ENCODE assay signal across 23 cellular contexts in the genomic region with DNA sequence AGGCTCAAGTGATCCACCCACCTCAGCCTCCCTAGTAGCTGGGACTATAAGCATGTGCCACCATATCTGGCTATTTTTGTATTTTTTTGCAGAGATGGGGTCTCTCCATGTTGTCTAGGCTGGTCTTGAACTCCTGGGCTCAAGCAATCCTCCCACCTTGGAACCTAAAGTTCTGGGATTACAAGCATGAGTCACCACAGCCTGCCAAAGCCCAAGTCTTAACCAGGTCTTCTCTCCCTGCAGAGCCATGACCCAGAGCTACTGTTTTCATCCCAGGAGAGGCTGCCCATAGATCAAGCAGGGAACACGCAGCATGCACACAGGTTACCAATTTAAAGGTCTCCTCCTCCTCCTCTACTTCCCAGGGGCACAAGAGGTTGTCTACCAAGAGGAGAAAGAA. TPM values are rescaled to one million over a fixed set of nuclear protein-coding genes. Genes with fewer than 3 reads are reported as not detected.
A peak's percentile ranks its signal among the peaks of the same experiment; 100 is the strongest.
DNase-seq lines count a peak whose midpoint lies in the region; ATAC-seq and TF ChIP-seq lines count a peak whose summit lies in the region.
"Had no signal": no experiment of that assay in that cellular context is flagged by ENCODE, and none has a peak within 500 bp of the region (broad histone marks: within the 10 kb centered on the region; RNA-seq: fewer than 3 reads in every experiment).

No MANE protein-coding gene starts in this region.

- H3K27ac ChIP-seq in AG04450 (ENCODE audit: low read depth, low read length) (peak overlapping the region; percentile 73), endodermal cell (ENCODE audit: low read depth, low read length) (no peak overlapping the region), parathyroid adenoma (peak overlapping the region; percentile 34), body of pancreas (no peak overlapping the region), adrenal gland (no peak overlapping the region)
- H3K27ac ChIP-seq: cardiac muscle cell had no signal

- CTCF ChIA-PET in AG04450 (lab: Charles Lee): interaction anchor here (0.6 to 2.1 kb wide), 4 partner anchors 11 to 45 kb away, joined by 3 to 18 read pairs (median 4); no protein-coding TSS in a partner anchor

- H3K4me1 Mint-ChIP-seq in endodermal cell: peaks cover 29% of the 10 kb centered on the region

- H3K27ac Mint-ChIP-seq in endodermal cell: no peak overlapping the region
- H3K27ac Mint-ChIP-seq: activated naive CD8-positive, alpha-beta T cell treated with anti-CD3 and anti-CD28 coated beads, Interleukin-2, amount 10 ng/mL, durations not matched to agents 7 days and 5 days; CD8-positive, alpha-beta T cell; GM23338; stimulated activated memory B cell treated with anti-CD40 and anti-IgM and Interleukin-4, amounts not matched to agents 10 μg/mL and 1 μg/mL and 100 μg/mL, for 72 hours; T-helper 2 cell treated with Interferon-gamma antibody and Interleukin-4, amounts not matched to agents 5 μg/mL and 100 μg/mL, for 36 hours had no signal

- H3K9me3 ChIP-seq in AG04450 (ENCODE audit: control insufficient read depth, insufficient read depth, low read length) (no peaks in the 10 kb centered on the region), endodermal cell (ENCODE audit: control insufficient read depth, low read length) (no peaks in the 10 kb centered on the region), parathyroid adenoma (ENCODE audit: control insufficient read depth, low read length) (no peaks in the 10 kb centered on the region), body of pancreas (no peaks in the 10 kb centered on the region), adrenal gland (replicated peaks in 1 of 3) (no peaks in the 10 kb centered on the region)

- DNase-seq in AG04450 (ENCODE audit: low read depth, low spot score) (no peak), LHCN-M2 (ENCODE audit: low read depth) (peak; percentile 56), endodermal cell (peak; percentile 10), body of pancreas (no peak), adrenal gland (no peak), cerebellum (ENCODE audit: low spot score) (no peak)
- DNase-seq: activated naive CD8-positive, alpha-beta T cell treated with anti-CD3 and anti-CD28 coated beads, Interleukin-2, amount 10 ng/mL, durations not matched to agents 7 days and 5 days; CD8-positive, alpha-beta T cell; DND-41; immature natural killer cell; MM.1S; NCI-H2081; NCI-H524; SHP77 treated with DMSO at 0.1 percent for 48 hours; stimulated activated CD4-positive, alpha-beta T cell treated with anti-CD3 and anti-CD28 coated beads, Interleukin-15, amount 100 ng/mL, for 24 hours had no signal

- H3K4me2 ChIP-seq in parathyroid adenoma (ENCODE audit: low read length): no peak overlapping the region
- H3K4me2 ChIP-seq: GM23338 had no signal

- no peaks in the 10 kb centered on the region for H3K9me3 Mint-ChIP-seq in endodermal cell
- H3K9me3 Mint-ChIP-seq: activated naive CD8-positive, alpha-beta T cell treated with anti-CD3 and anti-CD28 coated beads, Interleukin-2, amount 10 ng/mL, durations not matched to agents 7 days and 5 days; CD8-positive, alpha-beta T cell; GM23338; immature natural killer cell; nephron; stimulated activated memory B cell treated with anti-CD40 and anti-IgM and Interleukin-4, amounts not matched to agents 10 μg/mL and 1 μg/mL and 100 μg/mL, for 72 hours; T-helper 2 cell treated with Interferon-gamma antibody and Interleukin-4, amounts not matched to agents 5 μg/mL and 100 μg/mL, for 36 hours had no signal

- H3K79me2 ChIP-seq in parathyroid adenoma: peaks cover 5% of the 10 kb centered on the region

- no peak overlapping the region for H3K4me3 Mint-ChIP-seq in endodermal cell
- H3K4me3 Mint-ChIP-seq: activated naive CD8-positive, alpha-beta T cell treated with anti-CD3 and anti-CD28 coated beads, Interleukin-2, amount 10 ng/mL, durations not matched to agents 7 days and 5 days; CD8-positive, alpha-beta T cell; GM23338; immature natural killer cell; stimulated activated memory B cell treated with anti-CD40 and anti-IgM and Interleukin-4, amounts not matched to agents 10 μg/mL and 1 μg/mL and 100 μg/mL, for 72 hours; T-helper 2 cell treated with Interferon-gamma antibody and Interleukin-4, amounts not matched to agents 5 μg/mL and 100 μg/mL, for 36 hours had no signal

- intact Hi-C loops in body of pancreas (cut with DNase I): loop anchor here (10.0 kb wide), 1 partner anchor 104 kb away; the partner anchor contains the start of genes PCDHGA10 and PCDHGB7
- intact Hi-C loops in adrenal gland (cut with DNase I): loop anchor here (5.0 kb wide), 1 partner anchor 41 kb away; the partner anchor contains the start of gene PCDHGC3 (in 2 of the 2)

- ATAC-seq in body of pancreas: no peak
- ATAC-seq in GM19351 (IDR thresholded peaks at IDR 0.05; ENCODE audit: unreplicated experiment): no peak
- ATAC-seq: CD8-positive, alpha-beta T cell; GM23338; stimulated activated memory B cell treated with anti-CD40 and anti-IgM and Interleukin-4, amounts not matched to agents 10 μg/mL and 1 μg/mL and 100 μg/mL, for 72 hours had no signal

- TF ChIP-seq CTCF in AG04450 (IDR thresholded peaks at IDR 0.05; ENCODE audit: low read depth, low read length) (no peak), endodermal cell (conservative IDR thresholded peaks at IDR 0.05) (no peak), parathyroid adenoma (IDR thresholded peaks at IDR 0.05) (no peak), body of pancreas (IDR thresholded peaks at IDR 0.05) (no peak), adrenal gland (IDR thresholded peaks at IDR 0.05) (no peak)

- TF ChIP-seq POLR2A in body of pancreas (IDR thresholded peaks at IDR 0.05): no peak
- no peak for TF ChIP-seq POLR2A in adrenal gland (IDR thresholded peaks at IDR 0.05)

- H3K9ac ChIP-seq in endodermal cell (ENCODE audit: extremely low read depth, low read length, poor library complexity, severe bottlenecking): no peak overlapping the region
- H3K9ac ChIP-seq in parathyroid adenoma: no peak overlapping the region

- H3K27me3 ChIP-seq in AG04450 (ENCODE audit: control insufficient read depth, insufficient read depth, low read length) (no peaks in the 10 kb centered on the region), endodermal cell (ENCODE audit: control insufficient read depth, insufficient read depth, low read length, poor library complexity, severe bottlenecking) (no peaks in the 10 kb centered on the region), parathyroid adenoma (ENCODE audit: control insufficient read depth, insufficient read depth, low read length) (no peaks in the 10 kb centered on the region), body of pancreas (no peaks in the 10 kb centered on the region), adrenal gland (no peaks in the 10 kb centered on the region)
- H3K27me3 ChIP-seq: cardiac muscle cell had no signal

- H3K4me1 ChIP-seq in endodermal cell (ENCODE audit: control insufficient read depth, insufficient read depth, low read length) (peaks cover 20% of the 10 kb centered on the region), parathyroid adenoma (peaks cover 51% of the 10 kb centered on the region), body of pancreas (peaks cover 18% of the 10 kb centered on the region), adrenal gland (replicated peaks in 1 of 2) (peaks cover 32 to 55% of the 10 kb centered on the region in 2 donors)

- 89 to 100% methylated on average over 1 of the region's 1 CpG for WGBS in endodermal cell (ENCODE audit: insufficient coverage in 1 of 2, insufficient read length in 1 of 2), 2 experiments
- 92 to 100% methylated on average over 1 of the region's 1 CpG for WGBS in body of pancreas, 2 donors
- 98 to 100% (median 100%) methylated on average over 1 of the region's 1 CpG for WGBS in adrenal gland, 4 donors

- H3K27me3 Mint-ChIP-seq in endodermal cell (ENCODE audit: insufficient read depth): peaks cover 2% of the 10 kb centered on the region
- H3K27me3 Mint-ChIP-seq: activated naive CD8-positive, alpha-beta T cell treated with anti-CD3 and anti-CD28 coated beads, Interleukin-2, amount 10 ng/mL, durations not matched to agents 7 days and 5 days; stimulated activated memory B cell treated with anti-CD40 and anti-IgM and Interleukin-4, amounts not matched to agents 10 μg/mL and 1 μg/mL and 100 μg/mL, for 72 hours had no signal

- peaks cover 72% of the 10 kb centered on the region for H3K36me3 Mint-ChIP-seq in endodermal cell (ENCODE audit: low read depth)

- H3K4me3 ChIP-seq in AG04450 (ENCODE audit: low read depth, low read length) (no peak overlapping the region), endodermal cell (ENCODE audit: low read length) (no peak overlapping the region), parathyroid adenoma (ENCODE audit: low read depth, low read length) (no peak overlapping the region), body of pancreas (no peak overlapping the region), adrenal gland (no peak overlapping the region)
- H3K4me3 ChIP-seq: cardiac muscle cell, GM23338 had no signal

- peaks cover 84% of the 10 kb centered on the region for H3K36me3 ChIP-seq in endodermal cell (ENCODE audit: control insufficient read depth, insufficient read depth, low read length)
- H3K36me3 ChIP-seq in parathyroid adenoma (ENCODE audit: control insufficient read depth, insufficient read depth, low read length): no peaks in the 10 kb centered on the region
- peaks cover 0 to 16% of the 10 kb centered on the region in 2 donors for H3K36me3 ChIP-seq in body of pancreas (replicated peaks in 1 of 2; ENCODE audit: insufficient read depth in 1 of 2, low read depth in 2 of 2)
- H3K36me3 ChIP-seq in adrenal gland (replicated peaks in 1 of 2): peaks cover 0 to 24% of the 10 kb centered on the region in 2 donors
- H3K36me3 ChIP-seq: cardiac muscle cell had no signal

- H2AFZ ChIP-seq in parathyroid adenoma: peak overlapping the region; percentile 22
- H2AFZ ChIP-seq: GM23338 had no signal

- POLR2A ChIA-PET in AG04450 (lab: Yijun Ruan, JAX): interaction anchor here (0.6 to 1.9 kb wide), 5 partner anchors 9 to 99 kb away, joined by 3 to 26 read pairs (median 4); partner anchors contain the start of gene PCDHGC3

RNA-seq across cellular contexts. Expression of gene PCDHGC5, which starts 29.7 kb away (rescaled TPM):
- polyA plus RNA-seq in AG04450 (2011; rRNA removed): 2.4 and 2.5 TPM in 2 replicates
- polyA minus RNA-seq in AG04450 (2011; rRNA and poly(A)+ RNA removed): 9.0 and 11.2 TPM in 2 replicates
- total RNA-seq in LHCN-M2 (2014; rRNA removed): 1.7 and 2.0 TPM in 2 replicates
- polyA plus RNA-seq in LHCN-M2 (2012): 1.7 TPM
- total RNA-seq in endodermal cell: 1 to 10 TPM in 1 of 2 donors, under 1 TPM in 1; 0.71 to 1.8 TPM
- polyA plus RNA-seq in endodermal cell (2013, experiment 1 of 2): 1.7 TPM
- 1.9 TPM for polyA plus RNA-seq in endodermal cell (2013, experiment 2 of 2)
- total RNA-seq in body of pancreas: 1 to 10 TPM; 2.0 to 3.1 TPM
- 1 to 10 TPM in 7 of 8 donors, under 1 TPM in 1; 0.77 to 5.2 (median 3.1) TPM for total RNA-seq in adrenal gland
- 1 to 10 TPM in 1 of 3 donors, under 1 TPM in 2; 0.10 to 1.1 (median 0.33) TPM for polyA plus RNA-seq in adrenal gland
- 16.4 TPM for total RNA-seq in cerebellum
- total RNA-seq: activated CD8-positive, alpha-beta memory T cell treated with anti-CD3 and anti-CD28 coated beads for 36 hours; activated naive CD8-positive, alpha-beta T cell treated with anti-CD3 and anti-CD28 coated beads, Interleukin-2, amount 10 ng/mL, durations not matched to agents 7 days and 5 days; CD8-positive, alpha-beta T cell had no signal
- polyA plus RNA-seq: cardiac muscle cell, immature natural killer cell had no signal

RNA-seq across cellular contexts. Expression of gene PCDHGC4, which starts 33.8 kb away (rescaled TPM):
- polyA plus RNA-seq in AG04450 (2011; rRNA removed) (0.46 and 0.83 TPM in 2 replicates), adrenal gland (1 to 10 TPM in 1 of 3 donors, under 1 TPM in 2; 0.03 to 1.0 (median 0.53) TPM)
- 6.0 and 7.6 TPM in 2 replicates for polyA minus RNA-seq in AG04450 (2011; rRNA and poly(A)+ RNA removed)
- total RNA-seq in LHCN-M2 (2014; rRNA removed) (0.69 and 0.83 TPM in 2 replicates), endodermal cell (1 to 10 TPM; 2.6 to 3.0 TPM), body of pancreas (1 to 10 TPM; 1.6 to 2.0 TPM), adrenal gland (1 to 10 TPM in 7 of 8 donors, under 1 TPM in 1; 0.30 to 6.1 (median 2.2) TPM), cerebellum (63.2 TPM)
- polyA plus RNA-seq in LHCN-M2 (2012): 0.32 TPM
- polyA plus RNA-seq in endodermal cell (2013, experiment 1 of 2): 22.9 TPM
- polyA plus RNA-seq in endodermal cell (2013, experiment 2 of 2): 22.7 TPM
- total RNA-seq: activated CD8-positive, alpha-beta memory T cell treated with anti-CD3 and anti-CD28 coated beads for 36 hours; activated naive CD8-positive, alpha-beta T cell treated with anti-CD3 and anti-CD28 coated beads, Interleukin-2, amount 10 ng/mL, durations not matched to agents 7 days and 5 days; CD8-positive, alpha-beta T cell had no signal
- polyA plus RNA-seq: immature natural killer cell had no signal

RNA-seq across cellular contexts. Expression of gene PCDHGC3, which starts 42.9 kb away (rescaled TPM):
- 47.4 and 61.1 TPM in 2 replicates for polyA plus RNA-seq in AG04450 (2011; rRNA removed)
- 42.2 and 53.8 TPM in 2 replicates for polyA minus RNA-seq in AG04450 (2011; rRNA and poly(A)+ RNA removed)
- total RNA-seq in LHCN-M2 (2014; rRNA removed): 96.0 and 98.3 TPM in 2 replicates
- polyA plus RNA-seq in LHCN-M2 (2012): 166 TPM
- 10 to 100 TPM; 13.9 to 27.6 TPM for total RNA-seq in endodermal cell
- 56.9 TPM for polyA plus RNA-seq in endodermal cell (2013, experiment 1 of 2)
- polyA plus RNA-seq in endodermal cell (2013, experiment 2 of 2): 55.8 TPM
- total RNA-seq in body of pancreas: 10 to 100 TPM in 1 of 2 donors, 1 to 10 TPM in 1; 9.6 to 16.1 TPM
- total RNA-seq in adrenal gland: 100 to 1,000 TPM in 1 of 8 donors, 10 to 100 TPM in 7; 43.3 to 103 (median 77.6) TPM
- 100 to 1,000 TPM in 1 of 3 donors, 10 to 100 TPM in 2; 70.4 to 112 (median 90.9) TPM for polyA plus RNA-seq in adrenal gland
- total RNA-seq in cerebellum: 72.8 TPM
- total RNA-seq: activated naive CD8-positive, alpha-beta T cell treated with anti-CD3 and anti-CD28 coated beads, Interleukin-2, amount 10 ng/mL, durations not matched to agents 7 days and 5 days; CD8-positive, alpha-beta T cell had no signal

Comparison
In these comparisons a context has a peak if more than half of its experiments do, and no peak if none do; other contexts are left out.
1. DNase-seq: peak in LHCN-M2 (single experiment) and endodermal cell (single experiment); none in AG04450 (single experiment), body of pancreas (0 of 4), adrenal gland (0 of 7) and cerebellum (single experiment).
2. H3K27ac ChIP-seq: peak in AG04450 (single experiment) and parathyroid adenoma (single experiment); none in endodermal cell (single experiment), body of pancreas (0 of 4) and adrenal gland (0 of 5).